8 cellular contexts compared by ENCODE assay signal in the genomic region with DNA sequence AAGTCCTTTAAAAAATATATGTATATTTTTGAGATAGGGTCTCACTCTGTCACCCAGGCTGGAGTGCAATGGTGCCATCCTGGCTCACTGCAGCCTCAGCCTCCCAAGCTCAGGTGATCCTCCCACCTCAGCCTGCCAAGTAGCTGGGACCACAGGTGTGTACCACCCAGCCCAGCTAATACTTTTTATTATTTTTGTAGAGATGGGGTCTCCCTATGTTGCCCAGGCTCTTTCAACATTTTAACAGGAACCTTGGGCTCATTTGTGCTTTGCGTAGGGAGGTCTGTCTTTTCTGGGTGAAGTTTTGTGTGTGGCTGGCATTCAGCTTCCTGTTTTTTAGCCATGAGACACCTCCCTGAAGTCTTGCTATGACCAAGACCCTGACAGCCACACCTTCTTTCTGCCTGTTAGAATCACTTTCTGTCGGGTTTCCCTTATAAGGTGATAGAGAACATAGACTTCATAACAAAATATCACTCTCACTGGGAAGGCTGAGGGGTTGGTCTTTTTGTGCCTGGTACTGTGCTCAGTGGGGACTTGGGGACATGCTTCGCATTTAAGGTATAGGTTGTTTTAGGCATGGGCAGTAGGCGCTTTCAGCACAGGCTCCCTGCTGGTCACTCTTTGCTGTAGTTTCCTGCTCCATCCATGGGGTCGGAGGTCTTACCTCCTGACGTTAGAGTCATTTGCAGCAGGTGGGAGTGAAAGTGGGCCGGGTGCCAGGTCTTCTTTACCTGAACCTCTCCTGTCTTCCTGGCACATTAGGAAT. TPM values are rescaled to one million over a fixed set of nuclear protein-coding genes. Genes with fewer than 3 reads are reported as not detected.
DNase-seq lines count a peak whose midpoint lies in the region; ATAC-seq, FAIRE-seq and TF ChIP-seq lines count a peak whose summit lies in the region.

No MANE protein-coding gene starts in this region.

- H3K4me3 ChIP-seq in KMS-11 (IDR thresholded peaks at IDR 0.05; ENCODE audit: insufficient read depth, low read depth, low read length) (no peak overlapping the region), heart right ventricle (peak overlapping the region in 2 of 10 donors; percentile 1 to 65), tibial nerve (peak overlapping the region in 1 of 4 donors; percentile 89)

- H3K27ac ChIP-seq in KMS-11 (peak overlapping the region; percentile 47; the same call in 1 of the 2 replicates), heart right ventricle (peak overlapping the region in 1 of 10 donors; percentile 96), tibial nerve (peak overlapping the region in 1 of 4 donors; percentile 15)

- peak; percentile 82 for DNase-seq in GM13977 (ENCODE audit: low spot score)
- DNase-seq in islet precursor cell = peak; percentile 46
- DNase-seq in HTR-8/SVneo (ENCODE audit: insufficient read length, low spot score) = no peak
- DNase-seq in HK-2 (ENCODE audit: unreplicated experiment) = no peak
- DNase-seq in heart right ventricle = no peak
- DNase-seq in tibial nerve (ENCODE audit: low spot score in 2 of 2) = no peak

- H3K4me1 ChIP-seq in KMS-11 (ENCODE audit: low read depth, poor library complexity, severe bottlenecking) (peaks cover 27% of the 10 kb centered on the region), heart right ventricle (peaks cover 0 to 77% (median 18%) of the 10 kb centered on the region in 9 donors), tibial nerve (peaks cover 0 to 36% (median 8%) of the 10 kb centered on the region in 4 donors)

- no peaks in the 10 kb centered on the region for H3K36me3 ChIP-seq in KMS-11 (ENCODE audit: insufficient read depth)
- H3K36me3 ChIP-seq in heart right ventricle = no peaks in the 10 kb centered on the region
- H3K36me3 ChIP-seq in tibial nerve = no peaks in the 10 kb centered on the region

- no peak for TF ChIP-seq CTCF in GM13977 (IDR thresholded peaks at IDR 0.05; ENCODE audit: extremely low read depth, insufficient read depth, missing control alignments)
- TF ChIP-seq CTCF in KMS-11 (conservative IDR thresholded peaks at IDR 0.05; ENCODE audit: low read depth, low read length) = no peak
- no peak for TF ChIP-seq CTCF in heart right ventricle (IDR thresholded peaks at IDR 0.05)
- TF ChIP-seq CTCF in tibial nerve (IDR thresholded peaks at IDR 0.05) = no peak

- no peak overlapping the region for H3K9ac ChIP-seq in KMS-11

- H3K27me3 ChIP-seq in KMS-11 (ENCODE audit: insufficient read depth, low read depth) (no peaks in the 10 kb centered on the region), heart right ventricle (no peaks in the 10 kb centered on the region), tibial nerve (no peaks in the 10 kb centered on the region)

- intact Hi-C loops in heart right ventricle (cut with DNase I) = loop anchor here in 1 of 10 donors (10.0 kb wide), 1 partner anchor 813 kb away; a partner anchor contains a TSS

- ATAC-seq in GM21526 (IDR thresholded peaks at IDR 0.05; ENCODE audit: low FRiP score, unreplicated experiment) = peak; percentile 53
- no peak for ATAC-seq in heart right ventricle

- no peak overlapping the region for H2AFZ ChIP-seq in KMS-11 (ENCODE audit: low read depth)

- no peaks in the 10 kb centered on the region for H4K20me1 ChIP-seq in KMS-11 (ENCODE audit: insufficient read depth)

- TF ChIP-seq POLR2A in tibial nerve (IDR thresholded peaks at IDR 0.05) = no peak

- H3K9me3 ChIP-seq in heart right ventricle = no peaks in the 10 kb centered on the region
- no peaks in the 10 kb centered on the region for H3K9me3 ChIP-seq in tibial nerve

- WGBS in heart right ventricle, 2 donors = 82 to 85% methylated on average over 7 of the region's 7 CpGs
- 75 to 80% methylated on average over 7 of the region's 7 CpGs for WGBS in tibial nerve, 2 donors

- TF ChIP-seq EP300 in tibial nerve (IDR thresholded peaks at IDR 0.05) = no peak

- H3K79me2 ChIP-seq in KMS-11 (ENCODE audit: insufficient read depth, low read depth) = no peaks in the 10 kb centered on the region

- FAIRE-seq in HTR-8/SVneo (lab: Jason Lieb, UNC) = no peak

- in situ Hi-C loops in GM13977 (cut with MboI; ENCODE audit: low pct_unique_long_range_greater_than_20kb, low sequenced_read_pairs, unreplicated experiment) = no loop called here

- peak overlapping the region; percentile 51 for H3K4me2 ChIP-seq in KMS-11

RNA-seq across cellular contexts. Expression of a gene that starts 3.4 kb away (rescaled TPM):
- total RNA-seq in heart right ventricle (10 to 100 TPM; 12.7 to 47.8 (median 17.0) TPM), tibial nerve (10 to 100 TPM; 27.1 to 54.4 (median 44.3) TPM)
- polyA plus RNA-seq in heart right ventricle = 1 to 10 TPM; 4.5 to 9.3 TPM

Comparison
In these comparisons a context has a peak if more than half of its experiments do, and no peak if none do; other contexts are left out.
1. DNase-seq: peak in GM13977 (single experiment) and islet precursor cell (single experiment); none in HTR-8/SVneo (single experiment), HK-2 (single experiment), heart right ventricle (0 of 2) and tibial nerve (0 of 2).